In genomic region chr9:81373294-81373693, GRCh38 we compare ENCODE assay signal across 31 cellular contexts.
DNase-seq lines count a peak whose midpoint lies in the region; ATAC-seq and TF ChIP-seq lines count a peak whose summit lies in the region.
"Had no signal": no experiment of that assay in that cellular context is flagged by ENCODE, and none has a peak within 500 bp of the region (broad histone marks: within the 10 kb centered on the region; RNA-seq: fewer than 3 reads in every experiment).

No MANE protein-coding gene starts in this region.

- H3K27ac ChIP-seq in C4-2B = peak overlapping the region; percentile 77
- peak overlapping the region; percentile 72 for H3K27ac ChIP-seq in left ventricle myocardium inferior (replicated peaks)
- peak overlapping the region; percentile 87 for H3K27ac ChIP-seq in psoas muscle
- no peak overlapping the region for H3K27ac ChIP-seq in upper lobe of right lung
- H3K27ac ChIP-seq in prostate gland = no peak overlapping the region
- H3K27ac ChIP-seq: adrenal gland, brain microvascular endothelial cell, neural progenitor cell, parathyroid adenoma, PC-9, right lobe of liver, thyroid gland had no signal

- intact Hi-C loops in left ventricle myocardium inferior (cut with micrococcal nuclease) (no loop called here), psoas muscle (cut with DNase I) (loop anchor here in 1 of 2 donors (5.0 kb wide), 2 partner anchors 39 to 94 kb away; no protein-coding TSS in a partner anchor), upper lobe of right lung (cut with DNase I) (no loop called here), prostate gland (cut with DNase I) (no loop called here)

- H3K27me3 ChIP-seq in left ventricle myocardium inferior (ENCODE audit: low read depth) (no peaks in the 10 kb centered on the region), psoas muscle (ENCODE audit: insufficient read depth in 3 of 3, low read length in 2 of 3) (no peaks in the 10 kb centered on the region), upper lobe of right lung (no peaks in the 10 kb centered on the region), prostate gland (replicated peaks; ENCODE audit: insufficient read depth) (no peaks in the 10 kb centered on the region)
- H3K27me3 ChIP-seq: adrenal gland, brain microvascular endothelial cell, neural progenitor cell, right lobe of liver, thyroid gland had no signal

- DNase-seq in SK-MEL-5 (ENCODE audit: low read depth, low spot score) (peak; percentile 79), left ventricle myocardium inferior (peak; percentile 52), psoas muscle (peak in 1 of 2 donors; percentile 58), upper lobe of right lung (no peak), prostate gland (ENCODE audit: low spot score) (no peak)
- DNase-seq: ACHN; activated CD4-positive, alpha-beta memory T cell treated with anti-CD3 and anti-CD28 coated beads, Interleukin-2, amount 10 ng/mL, durations not matched to agents 7 days and 5 days; activated CD8-positive, alpha-beta memory T cell treated with anti-CD3 and anti-CD28 coated beads, Interleukin-2, amount 50 U/mL, for 4 hours; activated naive CD4-positive, alpha-beta T cell treated with anti-CD3 and anti-CD28 coated beads, Interleukin-2, amount 10 ng/mL, durations not matched to agents 7 days and 5 days; adrenal gland; brain microvascular endothelial cell; C1 segment of cervical spinal cord; immature natural killer cell; Karpas-422; left colon; NCI-H1436; NCI-H2081 treated with DMSO at 0.1 percent for 48 hours; NCI-H510A treated with DMSO at 0.1 percent for 48 hours; PC-9; right lobe of liver; stimulated activated CD4-positive, alpha-beta T cell treated with anti-CD3 and anti-CD28 coated beads, Interleukin-12 subunit alpha, Interleukin-12 subunit beta, amount 100 ng/mL, for 4 hours; stimulated activated CD4-positive, alpha-beta T cell treated with anti-CD3 and anti-CD28 coated beads, Interleukin-2, amount 100 ng/mL, for 48 hours; stimulated activated naive CD8-positive, alpha-beta T cell treated with anti-CD3 and anti-CD28 coated beads, Interleukin-15, amount 100 ng/mL, for 72 hours; T-helper 2 cell; thyroid gland had no signal

- H3K4me3 ChIP-seq in left ventricle myocardium inferior = no peak overlapping the region
- H3K4me3 ChIP-seq in psoas muscle = no peak overlapping the region
- no peak overlapping the region for H3K4me3 ChIP-seq in upper lobe of right lung
- H3K4me3 ChIP-seq in prostate gland = no peak overlapping the region
- H3K4me3 ChIP-seq: adrenal gland, HAP-1, neural progenitor cell, PC-9, right lobe of liver, thyroid gland had no signal

- in situ Hi-C loops in SK-MEL-5 (cut with HindIII; ENCODE audit: low pct_unique_long_range_greater_than_20kb, low sequenced_read_pairs) = no loop called here

- ATAC-seq in psoas muscle (peak in 3 of 4 donors; percentile 3 to 14 (median 14)), upper lobe of right lung (no peak), HG03460 (IDR thresholded peaks at IDR 0.05; ENCODE audit: unreplicated experiment) (no peak), GM18870 (IDR thresholded peaks at IDR 0.05; ENCODE audit: unreplicated experiment) (no peak)
- ATAC-seq: left colon; stimulated activated naive CD8-positive, alpha-beta T cell treated with anti-CD3 and anti-CD28 coated beads, Interleukin-15, amount 100 ng/mL, for 72 hours had no signal

- 70 to 75% (median 75%) methylated on average over 4 of the region's 4 CpGs for WGBS in psoas muscle, 3 donors
- WGBS in prostate gland = 87% methylated on average over 4 of the region's 4 CpGs

- TF ChIP-seq POLR2A in prostate gland (IDR thresholded peaks at IDR 0.05) = no peak

- no peaks in the 10 kb centered on the region for H3K9me3 ChIP-seq in left ventricle myocardium inferior (replicated peaks)
- no peaks in the 10 kb centered on the region for H3K9me3 ChIP-seq in psoas muscle
- no peaks in the 10 kb centered on the region for H3K9me3 ChIP-seq in upper lobe of right lung
- no peaks in the 10 kb centered on the region for H3K9me3 ChIP-seq in prostate gland
- H3K9me3 ChIP-seq: adrenal gland, HAP-1, right lobe of liver, thyroid gland had no signal

- no peak for TF ChIP-seq CTCF in C4-2B (conservative IDR thresholded peaks at IDR 0.05)
- no peak for TF ChIP-seq CTCF in left ventricle myocardium inferior (IDR thresholded peaks at IDR 0.05; ENCODE audit: borderline replicate concordance)
- TF ChIP-seq CTCF in psoas muscle (IDR thresholded peaks at IDR 0.05) = no peak
- TF ChIP-seq CTCF in upper lobe of right lung (IDR thresholded peaks at IDR 0.05) = no peak
- TF ChIP-seq CTCF in prostate gland (IDR thresholded peaks at IDR 0.05) = no peak

- peaks cover 27% of the 10 kb centered on the region for H3K4me1 ChIP-seq in left ventricle myocardium inferior
- peaks cover 15% of the 10 kb centered on the region for H3K4me1 ChIP-seq in psoas muscle
- H3K4me1 ChIP-seq in upper lobe of right lung = peaks cover 5% of the 10 kb centered on the region
- no peaks in the 10 kb centered on the region for H3K4me1 ChIP-seq in prostate gland (replicated peaks)
- H3K4me1 ChIP-seq: HAP-1, parathyroid adenoma, thyroid gland had no signal

- no peaks in the 10 kb centered on the region for H3K36me3 ChIP-seq in left ventricle myocardium inferior
- no peaks in the 10 kb centered on the region for H3K36me3 ChIP-seq in psoas muscle (ENCODE audit: insufficient read depth in 1 of 2, low read depth in 1 of 2)
- no peaks in the 10 kb centered on the region for H3K36me3 ChIP-seq in upper lobe of right lung
- no peaks in the 10 kb centered on the region for H3K36me3 ChIP-seq in prostate gland
- H3K36me3 ChIP-seq: adrenal gland, brain microvascular endothelial cell, HAP-1, neural progenitor cell, right lobe of liver, thyroid gland had no signal

Comparison
In these comparisons a context has a peak if more than half of its experiments do, and no peak if none do; other contexts are left out.
1. H3K27ac ChIP-seq: peak in C4-2B (single experiment), left ventricle myocardium inferior (single experiment) and psoas muscle (single experiment); none in upper lobe of right lung (single experiment) and prostate gland (0 of 2).
2. DNase-seq: peak in SK-MEL-5 (single experiment) and left ventricle myocardium inferior (single experiment); none in upper lobe of right lung (single experiment) and prostate gland (single experiment).
3. ATAC-seq: peak in psoas muscle (3 of 4); none in upper lobe of right lung (single experiment), HG03460 (single experiment) and GM18870 (single experiment).